ENCODE assay signal across 8 cellular contexts in the genomic region with DNA sequence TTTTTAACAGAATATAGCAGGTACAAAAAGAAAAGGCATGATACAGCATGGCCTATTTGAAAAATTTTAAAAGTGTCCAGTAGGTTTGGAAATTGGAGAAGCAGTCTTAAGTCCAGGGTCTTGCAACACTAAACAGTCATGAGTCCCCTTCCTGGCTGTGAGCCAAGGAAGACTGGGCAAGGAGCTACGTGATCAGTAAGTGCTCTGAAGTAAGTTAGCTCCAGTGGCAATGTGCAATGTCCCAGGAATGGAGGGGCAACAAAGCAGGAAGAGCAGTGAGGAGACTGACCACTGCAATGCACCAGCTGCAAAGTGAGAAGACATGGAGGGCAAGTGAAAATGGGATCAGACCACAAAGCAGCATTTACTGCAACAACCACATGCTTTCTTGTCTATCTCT.
DNase-seq lines count a peak whose midpoint lies in the region; ATAC-seq and TF ChIP-seq lines count a peak whose summit lies in the region.

No MANE protein-coding gene starts in this region.

- DNase-seq in activated CD4-positive, alpha-beta memory T cell treated with anti-CD3 and anti-CD28 coated beads, Interleukin-2, amount 10 ng/mL, durations not matched to agents 7 days and 5 days = no peak
- no peak for DNase-seq in activated CD4-positive, alpha-beta memory T cell treated with anti-CD3 and anti-CD28 coated beads for 36 hours
- DNase-seq in activated naive CD4-positive, alpha-beta T cell treated with anti-CD3 and anti-CD28 coated beads, Interleukin-2, amount 50 U/mL, for 72 hours (ENCODE audit: low spot score in 2 of 2) = no peak
- DNase-seq in inferior parietal cortex (ENCODE audit: extremely low spot score) (peak; percentile 40), thyroid gland (peak; percentile 71 to 73), activated gamma-delta T cell treated with Interleukin-2 at 50 U/mL for 16 hours (no peak), NCI-H2029 (lab: John Stamatoyannopoulos, UW) (no peak), endodermal cell (no peak)

- no peaks in the 10 kb centered on the region for H3K9me3 ChIP-seq in thyroid gland
- no peaks in the 10 kb centered on the region for H3K9me3 ChIP-seq in endodermal cell (ENCODE audit: control insufficient read depth, low read length)

- CTCF ChIA-PET in activated CD4-positive, alpha-beta memory T cell treated with anti-CD3 and anti-CD28 coated beads, Interleukin-2, amount 10 ng/mL, durations not matched to agents 7 days and 5 days (lab: Charles Lee) = interaction anchor here (1.2 kb wide), 1 partner anchor 40 kb away, joined by 6 read pairs; no protein-coding TSS in a partner anchor
- CTCF ChIA-PET in activated CD4-positive, alpha-beta memory T cell treated with anti-CD3 and anti-CD28 coated beads for 36 hours (lab: Charles Lee) = no interaction called here

- H3K4me3 ChIP-seq in thyroid gland (replicated peaks in 1 of 3) (no peak overlapping the region), endodermal cell (ENCODE audit: low read length) (no peak overlapping the region)

- no peak overlapping the region for H3K9ac ChIP-seq in endodermal cell (ENCODE audit: extremely low read depth, low read length, poor library complexity, severe bottlenecking)

- TF ChIP-seq CTCF in thyroid gland (IDR thresholded peaks at IDR 0.05) (no peak), endodermal cell (conservative IDR thresholded peaks at IDR 0.05) (no peak)

- H3K27ac Mint-ChIP-seq in activated CD4-positive, alpha-beta memory T cell treated with anti-CD3 and anti-CD28 coated beads, Interleukin-2, amount 10 ng/mL, durations not matched to agents 7 days and 5 days = peak overlapping the region; percentile 15
- H3K27ac Mint-ChIP-seq in activated CD4-positive, alpha-beta memory T cell treated with anti-CD3 and anti-CD28 coated beads for 36 hours = no peak overlapping the region
- H3K27ac Mint-ChIP-seq in activated naive CD4-positive, alpha-beta T cell treated with anti-CD3 and anti-CD28 coated beads, Interleukin-2, amount 50 U/mL, for 72 hours = peak overlapping the region; percentile 6 to 62
- H3K27ac Mint-ChIP-seq in endodermal cell = no peak overlapping the region

- POLR2A ChIA-PET in activated CD4-positive, alpha-beta memory T cell treated with anti-CD3 and anti-CD28 coated beads, Interleukin-2, amount 10 ng/mL, durations not matched to agents 7 days and 5 days (lab: Charles Lee) = interaction anchor here (0.9 kb wide), 1 partner anchor 39 kb away, joined by 3 read pairs; no protein-coding TSS in a partner anchor
- POLR2A ChIA-PET in activated CD4-positive, alpha-beta memory T cell treated with anti-CD3 and anti-CD28 coated beads for 36 hours (lab: Charles Lee) = interaction anchor here (0.6 to 1.3 kb wide), 2 partner anchors 9 to 586 kb away, joined by 3 to 4 read pairs; no protein-coding TSS in a partner anchor

- 0 to 21% methylated on average over 1 of the region's 1 CpG for WGBS in thyroid gland, 2 donors
- 36 to 54% methylated on average over 1 of the region's 1 CpG for WGBS in endodermal cell (ENCODE audit: insufficient coverage in 1 of 2, insufficient read length in 1 of 2), 2 experiments

- intact Hi-C loops in activated CD4-positive, alpha-beta memory T cell treated with anti-CD3 and anti-CD28 coated beads for 36 hours (cut with micrococcal nuclease) = no loop called here
- intact Hi-C loops in thyroid gland (cut with DNase I) = no loop called here

- no peak for ATAC-seq in activated naive CD4-positive, alpha-beta T cell treated with anti-CD3 and anti-CD28 coated beads, Interleukin-2, amount 50 U/mL, for 72 hours

- peaks cover 6 to 9% of the 10 kb centered on the region in 2 donors for H3K4me1 ChIP-seq in thyroid gland
- H3K4me1 ChIP-seq in endodermal cell (ENCODE audit: control insufficient read depth, insufficient read depth, low read length) = no peaks in the 10 kb centered on the region

- H3K4me1 Mint-ChIP-seq in activated CD4-positive, alpha-beta memory T cell treated with anti-CD3 and anti-CD28 coated beads, Interleukin-2, amount 10 ng/mL, durations not matched to agents 7 days and 5 days = peaks cover 19% of the 10 kb centered on the region
- H3K4me1 Mint-ChIP-seq in activated CD4-positive, alpha-beta memory T cell treated with anti-CD3 and anti-CD28 coated beads for 36 hours (ENCODE audit: low read depth) = peaks cover 18% of the 10 kb centered on the region
- peaks cover 30% of the 10 kb centered on the region for H3K4me1 Mint-ChIP-seq in endodermal cell

- H3K27me3 ChIP-seq in thyroid gland (no peaks in the 10 kb centered on the region), endodermal cell (ENCODE audit: control insufficient read depth, insufficient read depth, low read length, poor library complexity, severe bottlenecking) (no peaks in the 10 kb centered on the region)

- H3K9me3 Mint-ChIP-seq in activated CD4-positive, alpha-beta memory T cell treated with anti-CD3 and anti-CD28 coated beads, Interleukin-2, amount 10 ng/mL, durations not matched to agents 7 days and 5 days = no peaks in the 10 kb centered on the region
- no peaks in the 10 kb centered on the region for H3K9me3 Mint-ChIP-seq in activated CD4-positive, alpha-beta memory T cell treated with anti-CD3 and anti-CD28 coated beads for 36 hours
- no peaks in the 10 kb centered on the region for H3K9me3 Mint-ChIP-seq in activated naive CD4-positive, alpha-beta T cell treated with anti-CD3 and anti-CD28 coated beads, Interleukin-2, amount 50 U/mL, for 72 hours
- no peaks in the 10 kb centered on the region for H3K9me3 Mint-ChIP-seq in endodermal cell

- no peak overlapping the region for H3K4me3 Mint-ChIP-seq in activated CD4-positive, alpha-beta memory T cell treated with anti-CD3 and anti-CD28 coated beads, Interleukin-2, amount 10 ng/mL, durations not matched to agents 7 days and 5 days
- H3K4me3 Mint-ChIP-seq in activated CD4-positive, alpha-beta memory T cell treated with anti-CD3 and anti-CD28 coated beads for 36 hours = no peak overlapping the region
- no peak overlapping the region for H3K4me3 Mint-ChIP-seq in endodermal cell

- H3K27me3 Mint-ChIP-seq in activated CD4-positive, alpha-beta memory T cell treated with anti-CD3 and anti-CD28 coated beads, Interleukin-2, amount 10 ng/mL, durations not matched to agents 7 days and 5 days = no peaks in the 10 kb centered on the region
- no peaks in the 10 kb centered on the region for H3K27me3 Mint-ChIP-seq in activated CD4-positive, alpha-beta memory T cell treated with anti-CD3 and anti-CD28 coated beads for 36 hours
- no peaks in the 10 kb centered on the region for H3K27me3 Mint-ChIP-seq in endodermal cell (ENCODE audit: insufficient read depth)

- no peak overlapping the region for H3K27ac ChIP-seq in thyroid gland
- H3K27ac ChIP-seq in endodermal cell (ENCODE audit: low read depth, low read length) = no peak overlapping the region

- H3K36me3 ChIP-seq in thyroid gland = peaks cover 27 to 29% of the 10 kb centered on the region in 2 donors
- peaks cover 89% of the 10 kb centered on the region for H3K36me3 ChIP-seq in endodermal cell (ENCODE audit: control insufficient read depth, insufficient read depth, low read length)

- no peak for TF ChIP-seq POLR2A in thyroid gland (IDR thresholded peaks at IDR 0.05)

- H3K36me3 Mint-ChIP-seq in activated CD4-positive, alpha-beta memory T cell treated with anti-CD3 and anti-CD28 coated beads, Interleukin-2, amount 10 ng/mL, durations not matched to agents 7 days and 5 days (ENCODE audit: low read depth) = peaks cover 67% of the 10 kb centered on the region
- H3K36me3 Mint-ChIP-seq in activated CD4-positive, alpha-beta memory T cell treated with anti-CD3 and anti-CD28 coated beads for 36 hours = peaks cover 45% of the 10 kb centered on the region
- H3K36me3 Mint-ChIP-seq in activated naive CD4-positive, alpha-beta T cell treated with anti-CD3 and anti-CD28 coated beads, Interleukin-2, amount 50 U/mL, for 72 hours = peaks cover 7 to 30% of the 10 kb centered on the region in 2 donors
- H3K36me3 Mint-ChIP-seq in endodermal cell (ENCODE audit: low read depth) = peaks cover 72% of the 10 kb centered on the region

Comparison
In these comparisons a context has a peak if more than half of its experiments do, and no peak if none do; other contexts are left out.
1. H3K27ac Mint-ChIP-seq: peak in activated CD4-positive, alpha-beta memory T cell treated with anti-CD3 and anti-CD28 coated beads, Interleukin-2, amount 10 ng/mL, durations not matched to agents 7 days and 5 days (single experiment) and activated naive CD4-positive, alpha-beta T cell treated with anti-CD3 and anti-CD28 coated beads, Interleukin-2, amount 50 U/mL, for 72 hours (2 of 2); none in activated CD4-positive, alpha-beta memory T cell treated with anti-CD3 and anti-CD28 coated beads for 36 hours (single experiment) and endodermal cell (single experiment).
2. DNase-seq: peak in inferior parietal cortex (single experiment) and thyroid gland (2 of 2); none in activated CD4-positive, alpha-beta memory T cell treated with anti-CD3 and anti-CD28 coated beads, Interleukin-2, amount 10 ng/mL, durations not matched to agents 7 days and 5 days (single experiment), activated CD4-positive, alpha-beta memory T cell treated with anti-CD3 and anti-CD28 coated beads for 36 hours (single experiment), activated naive CD4-positive, alpha-beta T cell treated with anti-CD3 and anti-CD28 coated beads, Interleukin-2, amount 50 U/mL, for 72 hours (0 of 2), activated gamma-delta T cell treated with Interleukin-2 at 50 U/mL for 16 hours (single experiment), NCI-H2029 (single experiment) and endodermal cell (single experiment).